In genomic region chr15:75302753-75303152, GRCh38 we compare ENCODE assay signal across 14 cellular contexts. TPM values are rescaled to one million over a fixed set of nuclear protein-coding genes. Genes with fewer than 3 reads are reported as not detected.
"Had no signal": no experiment of that assay in that cellular context is flagged by ENCODE, and none has a peak within 500 bp of the region (broad histone marks: within the 10 kb centered on the region; RNA-seq: fewer than 3 reads in every experiment).

No MANE protein-coding gene starts in this region.

RNA-seq across cellular contexts. Expression of gene GOLGA6D, which starts 20.1 kb away (rescaled TPM):
- total RNA-seq: activated B cell treated with CpG ODN at 0.5 μM for 24 hours; activated CD4-positive, alpha-beta memory T cell treated with anti-CD3 and anti-CD28 coated beads, Interleukin-2, amount 10 ng/mL, durations not matched to agents 7 days and 5 days; activated CD4-positive, alpha-beta T cell treated with anti-CD3 and anti-CD28 coated beads for 36 hours; activated CD4-positive, alpha-beta T cell treated with anti-CD3 and anti-CD28 coated beads, Interleukin-2, amount 10 ng/mL, durations not matched to agents 24 days and 14 days; activated CD4-positive, alpha-beta T cell treated with anti-CD3 and anti-CD28 coated beads, Interleukin-2, amount 10 ng/mL, durations not matched to agents 7 days and 5 days; activated CD8-positive, alpha-beta memory T cell treated with anti-CD3 and anti-CD28 coated beads for 36 hours; activated CD8-positive, alpha-beta T cell treated with anti-CD3 and anti-CD28 coated beads for 36 hours; activated CD8-positive, alpha-beta T cell treated with anti-CD3 and anti-CD28 coated beads, Interleukin-2, amount 10 ng/mL, durations not matched to agents 7 days and 5 days; T-helper 1 cell treated with Interleukin-12 subunit alpha and Interleukin-12 subunit beta and Interleukin-4 antibody, amounts not matched to agents 30 ng/mL and 1 ng/mL, for 36 hours; T-helper 2 cell treated with Interferon-gamma antibody and Interleukin-4, amounts not matched to agents 100 ng/mL and 5 ng/mL, for 36 hours had no signal

RNA-seq across cellular contexts. Expression of gene GOLGA6C, which starts 44.6 kb away (rescaled TPM):
- total RNA-seq: activated B cell treated with CpG ODN at 0.5 μM for 24 hours; activated CD4-positive, alpha-beta memory T cell treated with anti-CD3 and anti-CD28 coated beads for 36 hours; activated CD4-positive, alpha-beta memory T cell treated with anti-CD3 and anti-CD28 coated beads, Interleukin-2, amount 10 ng/mL, durations not matched to agents 7 days and 5 days; activated CD4-positive, alpha-beta T cell treated with anti-CD3 and anti-CD28 coated beads for 36 hours; activated CD4-positive, alpha-beta T cell treated with anti-CD3 and anti-CD28 coated beads, Interleukin-2, amount 10 ng/mL, durations not matched to agents 24 days and 14 days; activated CD4-positive, alpha-beta T cell treated with anti-CD3 and anti-CD28 coated beads, Interleukin-2, amount 10 ng/mL, durations not matched to agents 7 days and 5 days; activated CD8-positive, alpha-beta memory T cell treated with anti-CD3 and anti-CD28 coated beads for 36 hours; activated CD8-positive, alpha-beta memory T cell treated with anti-CD3 and anti-CD28 coated beads, Interleukin-2, amount 10 ng/mL, durations not matched to agents 7 days and 5 days; activated CD8-positive, alpha-beta T cell treated with anti-CD3 and anti-CD28 coated beads for 36 hours; activated CD8-positive, alpha-beta T cell treated with anti-CD3 and anti-CD28 coated beads, Interleukin-2, amount 10 ng/mL, durations not matched to agents 7 days and 5 days; T-cell; T-helper 1 cell treated with Interleukin-12 subunit alpha and Interleukin-12 subunit beta and Interleukin-4 antibody, amounts not matched to agents 30 ng/mL and 1 ng/mL, for 36 hours; T-helper 17 cell; T-helper 2 cell treated with Interferon-gamma antibody and Interleukin-4, amounts not matched to agents 100 ng/mL and 5 ng/mL, for 36 hours had no signal
